8 cellular contexts compared by ENCODE assay signal in the genomic region with DNA sequence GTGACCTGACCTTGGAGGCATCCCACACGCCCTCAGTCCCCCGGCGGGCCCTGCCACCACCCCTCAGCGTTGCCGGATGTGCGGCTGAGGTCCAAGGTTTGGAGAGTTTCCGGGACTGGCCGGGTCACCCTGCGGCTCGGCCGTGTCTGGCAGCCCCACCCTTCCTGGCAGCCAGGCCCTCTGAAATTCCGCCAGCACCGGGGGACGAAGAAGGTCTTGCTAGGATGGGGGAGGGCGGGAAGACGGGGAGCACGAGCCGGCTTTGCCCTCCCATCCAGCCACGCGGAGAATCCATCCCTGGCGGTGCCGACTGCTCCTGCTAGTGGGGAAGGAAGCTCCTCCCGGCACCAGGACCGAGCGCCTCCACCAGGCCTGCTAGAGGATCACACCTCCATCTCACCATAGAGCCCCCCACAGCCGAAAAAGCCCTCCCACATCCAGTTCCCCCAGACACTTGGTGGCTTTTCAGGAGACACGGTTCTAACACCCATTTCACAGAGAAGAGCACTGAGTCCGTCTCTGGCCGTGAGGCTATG.
DNase-seq lines count a peak whose midpoint lies in the region; ATAC-seq, FAIRE-seq and TF ChIP-seq lines count a peak whose summit lies in the region.
"Had no signal": no experiment of that assay in that cellular context is flagged by ENCODE, and none has a peak within 500 bp of the region (broad histone marks: within the 10 kb centered on the region; RNA-seq: fewer than 3 reads in every experiment).

No MANE protein-coding gene starts in this region.

- H3K4me2 ChIP-seq in HCT116 (ENCODE audit: low read length): peak overlapping the region; percentile 76
- peak overlapping the region; percentile 10; the same call in 1 of the 2 replicates for H3K4me2 ChIP-seq in HepG2 (ENCODE audit: low read depth, low read length)

- H3K9ac ChIP-seq in HCT116 (ENCODE audit: low read length) (peak overlapping the region; percentile 53), colonic mucosa (ENCODE audit: low read depth in 2 of 2, low read length in 2 of 2) (peak overlapping the region in 1 of 2 donors; percentile 19), HepG2 (ENCODE audit: insufficient read depth, low read depth, low read length) (no peak overlapping the region), subcutaneous abdominal adipose tissue (ENCODE audit: low read length in 5 of 5) (peak overlapping the region in 1 of 5 donors; percentile 5)

- WGBS in HepG2 (ENCODE audit: low lambda C conversion rate): 53% methylated on average over 8 of the region's 29 CpGs

- no peak for TF ChIP-seq RAD21 in HCT116 (IDR thresholded peaks at IDR 0.05; ENCODE audit: low read depth)
- peak; percentile 56; the same call in 1 of the 2 replicates for TF ChIP-seq RAD21 in HepG2 (CRISPR knock-in tag; IDR thresholded peaks at IDR 0.05)

- H2AFZ ChIP-seq in HCT116 (ENCODE audit: low read depth, low read length, poor library complexity, severe bottlenecking): no peak overlapping the region
- no peak overlapping the region for H2AFZ ChIP-seq in HepG2 (ENCODE audit: low read length)

- in situ Hi-C loops in HepG2 (cut with HindIII; ENCODE audit: extremely low pct_ligation_motif_present, low pct_unique_long_range_greater_than_20kb): no loop called here

- intact Hi-C loops in HCT116 (cut with micrococcal nuclease) (loop anchor here (2.0 to 5.0 kb wide), 2 partner anchors 27 to 132 kb away; a partner anchor contains a TSS), colonic mucosa (cut with DNase I) (no loop called here), HepG2 (cut with micrococcal nuclease; ENCODE audit: unreplicated experiment) (no loop called here)

- no peaks in the 10 kb centered on the region for H3K36me3 ChIP-seq in HCT116 (ENCODE audit: control insufficient read depth in 1 of 2, insufficient read depth in 2 of 2, low read length in 2 of 2)
- H3K36me3 ChIP-seq in colonic mucosa: no peaks in the 10 kb centered on the region
- no peaks in the 10 kb centered on the region for H3K36me3 ChIP-seq in HepG2 (replicated peaks in 1 of 2; ENCODE audit: control insufficient read depth in 1 of 2, insufficient read depth in 2 of 2, low read length in 2 of 2)
- H3K36me3 ChIP-seq in subcutaneous abdominal adipose tissue (ENCODE audit: control insufficient read depth in 5 of 5, insufficient read depth in 5 of 5, low read length in 5 of 5): no peaks in the 10 kb centered on the region

- peaks cover 14% of the 10 kb centered on the region for H3K4me1 Mint-ChIP-seq in activated CD8-positive, alpha-beta T cell treated with anti-CD3 and anti-CD28 coated beads, Interleukin-2, amount 10 ng/mL, durations not matched to agents 7 days and 5 days (ENCODE audit: low read depth)

- H4K20me1 ChIP-seq in HCT116 (ENCODE audit: insufficient read depth): no peaks in the 10 kb centered on the region
- H4K20me1 ChIP-seq in HepG2 (ENCODE audit: insufficient read depth, low read length): no peaks in the 10 kb centered on the region

- TF ChIP-seq CTCF in HCT116 (IDR thresholded peaks at IDR 0.05 in 2 of 3, conservative IDR thresholded peaks at IDR 0.05 in 1 of 3; ENCODE audit: borderline replicate concordance in 1 of 3, insufficient read depth in 1 of 3, low read depth in 2 of 3, low read length in 2 of 3): peak in 2 of 3 experiments; percentile 65 to 66; a peak in 4 of 6 replicates
- TF ChIP-seq CTCF in colonic mucosa (IDR thresholded peaks at IDR 0.05): peak; percentile 33
- peak; percentile 22; the same call in 1 of the 2 replicates for TF ChIP-seq CTCF in HepG2 (CRISPR knock-in tag; IDR thresholded peaks at IDR 0.05)

- POLR2A ChIA-PET in HCT116 (lab: Charles Lee): interaction anchor here (1.5 to 2.1 kb wide), 2 partner anchors 46 to 134 kb away, joined by 4 to 11 read pairs; a partner anchor contains a TSS
- POLR2A ChIA-PET in HepG2 (lab: Yijun Ruan, JAX): no interaction called here
- POLR2A ChIA-PET in activated CD8-positive, alpha-beta T cell treated with anti-CD3 and anti-CD28 coated beads, Interleukin-2, amount 10 ng/mL, durations not matched to agents 7 days and 5 days (lab: Charles Lee): no interaction called here

- no peak overlapping the region for H3K27ac Mint-ChIP-seq in activated CD8-positive, alpha-beta T cell treated with anti-CD3 and anti-CD28 coated beads, Interleukin-2, amount 10 ng/mL, durations not matched to agents 7 days and 5 days
- H3K27ac Mint-ChIP-seq: activated naive CD8-positive, alpha-beta T cell had no signal

- CTCF ChIA-PET in HCT116 (lab: Charles Lee): interaction anchor here (1.0 to 3.3 kb wide), 7 partner anchors 9 to 489 kb away, joined by 3 to 15 read pairs (median 3); no protein-coding TSS in a partner anchor
- CTCF ChIA-PET in HepG2 (lab: Yijun Ruan, JAX; ENCODE audit: low intra/inter-chr PET ratio, low total read pairs): no interaction called here
- CTCF ChIA-PET in activated CD8-positive, alpha-beta T cell treated with anti-CD3 and anti-CD28 coated beads, Interleukin-2, amount 10 ng/mL, durations not matched to agents 7 days and 5 days (lab: Charles Lee): no interaction called here

- H3K27me3 ChIP-seq in HCT116 (ENCODE audit: insufficient read depth, low read length) (no peaks in the 10 kb centered on the region), colonic mucosa (no peaks in the 10 kb centered on the region), HepG2 (ENCODE audit: control insufficient read depth in 1 of 2, insufficient read depth in 2 of 2, low read length in 2 of 2) (peaks cover 0 to 13% of the 10 kb centered on the region in 2 experiments; a peak in 1 of 5 replicates), subcutaneous abdominal adipose tissue (ENCODE audit: control insufficient read depth in 5 of 5, insufficient read depth in 4 of 5, low read length in 5 of 5) (peaks cover 0 to 4% (median 0%) of the 10 kb centered on the region in 5 donors)

- H3K79me2 ChIP-seq in HCT116 (ENCODE audit: insufficient read depth, low read length) (no peaks in the 10 kb centered on the region), HepG2 (ENCODE audit: insufficient read depth, low read length) (no peaks in the 10 kb centered on the region)

- H3K9me3 ChIP-seq in HCT116 (ENCODE audit: control insufficient read depth in 1 of 2, insufficient read depth in 1 of 2, low read depth in 1 of 2, low read length in 2 of 2): no peaks in the 10 kb centered on the region
- no peaks in the 10 kb centered on the region for H3K9me3 ChIP-seq in colonic mucosa
- H3K9me3 ChIP-seq in HepG2 (ENCODE audit: low read length): no peaks in the 10 kb centered on the region
- no peaks in the 10 kb centered on the region for H3K9me3 ChIP-seq in subcutaneous abdominal adipose tissue (ENCODE audit: control insufficient read depth in 5 of 5, low read length in 5 of 5)

- H3K27ac ChIP-seq in HCT116 (ENCODE audit: low read depth, low read length) (peak overlapping the region; percentile 74), colonic mucosa (no peak overlapping the region), HepG2 (ENCODE audit: extremely low read length, insufficient read depth, low read length) (no peak overlapping the region), subcutaneous abdominal adipose tissue (ENCODE audit: low read depth, low read length) (peak overlapping the region; percentile 87)

- H3K4me3 ChIP-seq in HCT116 (replicated peaks in 1 of 2; ENCODE audit: low read depth in 1 of 2, low read length in 2 of 2) (peak overlapping the region; percentile 29 to 48), colonic mucosa (peak overlapping the region; percentile 8), HepG2 (replicated peaks in 1 of 3; ENCODE audit: insufficient read depth in 1 of 3, low read depth in 2 of 3, low read length in 3 of 3) (no peak overlapping the region; a peak in 1 of 6 replicates), subcutaneous abdominal adipose tissue (ENCODE audit: low read depth in 1 of 5, low read length in 5 of 5) (peak overlapping the region in 1 of 5 donors; percentile 46)

- no peak for FAIRE-seq in HepG2 (lab: Jason Lieb, UNC)

- H3K9me2 ChIP-seq in HCT116 (ENCODE audit: insufficient read depth): no peaks in the 10 kb centered on the region

- H3K4me3 Mint-ChIP-seq in activated CD8-positive, alpha-beta T cell treated with anti-CD3 and anti-CD28 coated beads, Interleukin-2, amount 10 ng/mL, durations not matched to agents 7 days and 5 days: no peak overlapping the region
- H3K4me3 Mint-ChIP-seq: activated naive CD8-positive, alpha-beta T cell had no signal

- TF ChIP-seq POLR2A in HCT116 (IDR thresholded peaks at IDR 0.05; ENCODE audit: borderline replicate concordance, extremely low read depth, insufficient read depth, insufficient read length): no peak
- no peak for TF ChIP-seq POLR2A in HepG2 (IDR thresholded peaks at IDR 0.05; ENCODE audit: insufficient read depth in 1 of 2, low read depth in 2 of 2, low read length in 2 of 2)

- peak; percentile 61 for ATAC-seq in HCT116
- ATAC-seq in HepG2: peak; percentile 11; the same call in 1 of the 3 replicates
- no peak for ATAC-seq in HG03521 (IDR thresholded peaks at IDR 0.05; ENCODE audit: unreplicated experiment)
- ATAC-seq in activated CD8-positive, alpha-beta T cell treated with anti-CD3 and anti-CD28 coated beads, Interleukin-2, amount 10 ng/mL, durations not matched to agents 7 days and 5 days: no peak
- no peak for ATAC-seq in HG02798 (IDR thresholded peaks at IDR 0.05; ENCODE audit: poor library complexity, unreplicated experiment)

- peaks cover 22% of the 10 kb centered on the region for H3K27me3 Mint-ChIP-seq in activated CD8-positive, alpha-beta T cell treated with anti-CD3 and anti-CD28 coated beads, Interleukin-2, amount 10 ng/mL, durations not matched to agents 7 days and 5 days (ENCODE audit: low read depth)
- H3K27me3 Mint-ChIP-seq: activated naive CD8-positive, alpha-beta T cell had no signal

- no peaks in the 10 kb centered on the region for H3K9me3 Mint-ChIP-seq in activated CD8-positive, alpha-beta T cell treated with anti-CD3 and anti-CD28 coated beads, Interleukin-2, amount 10 ng/mL, durations not matched to agents 7 days and 5 days (ENCODE audit: insufficient read depth)

- DNase-seq in HCT116 (ENCODE audit: low read depth, low spot score): peak; percentile 27
- peak; percentile 73 for DNase-seq in colonic mucosa
- DNase-seq in HepG2 (ENCODE audit: low spot score): no peak
- DNase-seq in activated CD8-positive, alpha-beta T cell treated with anti-CD3 and anti-CD28 coated beads, Interleukin-2, amount 10 ng/mL, durations not matched to agents 7 days and 5 days: no peak

- BruUV-seq in HCT116 (replicated peaks; lab: Mats Ljungman, UMichigan) (no TSS peak), HepG2 (replicated peaks; lab: Mats Ljungman, UMichigan) (no TSS peak)

- H3K36me3 Mint-ChIP-seq in activated CD8-positive, alpha-beta T cell treated with anti-CD3 and anti-CD28 coated beads, Interleukin-2, amount 10 ng/mL, durations not matched to agents 7 days and 5 days (ENCODE audit: low read depth): no peaks in the 10 kb centered on the region
- H3K36me3 Mint-ChIP-seq: activated naive CD8-positive, alpha-beta T cell had no signal

- RAD21 ChIA-PET in HCT116 (lab: Charles Lee; ENCODE audit: low non-redundant PET in 1 of 2, low total read pairs in 2 of 2, uncharacterized antibody in 2 of 2, unreplicated experiment in 2 of 2): interaction anchor here (0.8 to 1.1 kb wide), 2 partner anchors 54 to 489 kb away, joined by 3 to 4 read pairs; no protein-coding TSS in a partner anchor

- H3K4me1 ChIP-seq in HCT116 (ENCODE audit: control insufficient read depth in 1 of 2, insufficient read depth in 2 of 2, low read length in 2 of 2) (peaks cover 62 to 67% of the 10 kb centered on the region in 2 experiments), colonic mucosa (no peaks in the 10 kb centered on the region), HepG2 (ENCODE audit: insufficient read depth, low read length) (peaks cover 58% of the 10 kb centered on the region), subcutaneous abdominal adipose tissue (ENCODE audit: control insufficient read depth in 5 of 5, insufficient read depth in 5 of 5, low read length in 5 of 5) (peaks cover 31 to 86% (median 74%) of the 10 kb centered on the region in 5 donors)

- TF ChIP-seq EP300 in HepG2 (IDR thresholded peaks at IDR 0.05; ENCODE audit: low read depth in 2 of 2, low read length in 2 of 2) (no peak), HepG2 (CRISPR knock-in tag; IDR thresholded peaks at IDR 0.05; ENCODE audit: borderline replicate concordance) (no peak)

Comparison
In these comparisons a context has a peak if more than half of its experiments do, and no peak if none do; other contexts are left out.
1. ATAC-seq: peak in HCT116 (single experiment) and HepG2 (single experiment); none in HG03521 (single experiment), activated CD8-positive, alpha-beta T cell treated with anti-CD3 and anti-CD28 coated beads, Interleukin-2, amount 10 ng/mL, durations not matched to agents 7 days and 5 days (single experiment) and HG02798 (single experiment).
2. DNase-seq: peak in HCT116 (single experiment) and colonic mucosa (single experiment); none in HepG2 (single experiment) and activated CD8-positive, alpha-beta T cell treated with anti-CD3 and anti-CD28 coated beads, Interleukin-2, amount 10 ng/mL, durations not matched to agents 7 days and 5 days (single experiment).
3. H3K27ac ChIP-seq: peak in HCT116 (single experiment) and subcutaneous abdominal adipose tissue (single experiment); none in colonic mucosa (single experiment) and HepG2 (single experiment).
4. H3K4me3 ChIP-seq: peak in HCT116 (2 of 2) and colonic mucosa (single experiment); none in HepG2 (0 of 3).
5. Peak in every context shown above with its lines, with median percentiles within 50 percentile points of each other: CTCF ChIP-seq.